In the genomic region with DNA sequence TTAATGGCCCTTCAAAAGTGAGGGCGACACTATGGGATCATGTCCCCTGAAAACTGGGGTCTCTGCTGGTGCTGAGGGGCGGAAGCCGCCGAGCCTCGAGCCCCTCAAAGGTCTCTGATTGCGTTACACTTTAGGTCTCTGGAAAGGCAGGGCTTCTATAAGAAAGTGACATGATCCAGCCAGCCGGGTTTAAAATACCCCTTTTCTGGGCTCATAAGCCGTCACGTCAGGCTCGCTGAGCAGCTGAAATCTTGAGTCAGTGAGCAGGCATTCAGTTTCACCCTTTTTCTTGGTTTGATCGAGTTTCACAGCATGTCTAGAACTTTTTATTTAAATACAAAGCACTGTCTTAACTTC, we compare ENCODE assay signal across 1 cellular context.
A peak's percentile ranks its signal among the peaks of the same experiment; 100 is the strongest.
TF ChIP-seq lines count a peak whose summit lies in the region.

No MANE protein-coding gene starts in this region.

TF ChIP-seq in HepG2, 621 proteins besides CTCF, POLR2A, EP300 and RAD21:
- TF ChIP-seq ZNF407 (CRISPR knock-in tag; IDR thresholded peaks at IDR 0.05; ENCODE audit: not compliant biosample characterization) (no peak), NR3C1 (CRISPR knock-in tag; IDR thresholded peaks at IDR 0.05) (no peak), ZNF607 (CRISPR knock-in tag; IDR thresholded peaks at IDR 0.05; ENCODE audit: borderline replicate concordance) (no peak), KDM5B (CRISPR knock-in tag; IDR thresholded peaks at IDR 0.05; ENCODE audit: borderline replicate concordance) (0 out of 2 replicates have a peak, but pooled peaks have one; percentile 1), ETV6 (CRISPR knock-in tag; conservative IDR thresholded peaks at IDR 0.05) (no peak), SNRNP70 (IDR thresholded peaks at IDR 0.05; ENCODE audit: low read depth, low read length) (no peak), KLF9 (CRISPR knock-in tag; IDR thresholded peaks at IDR 0.05; ENCODE audit: low read depth) (no peak), ZNF333 (CRISPR knock-in tag; IDR thresholded peaks at IDR 0.05; ENCODE audit: borderline replicate concordance) (no peak)
- TF ChIP-seq, protein P1, sequence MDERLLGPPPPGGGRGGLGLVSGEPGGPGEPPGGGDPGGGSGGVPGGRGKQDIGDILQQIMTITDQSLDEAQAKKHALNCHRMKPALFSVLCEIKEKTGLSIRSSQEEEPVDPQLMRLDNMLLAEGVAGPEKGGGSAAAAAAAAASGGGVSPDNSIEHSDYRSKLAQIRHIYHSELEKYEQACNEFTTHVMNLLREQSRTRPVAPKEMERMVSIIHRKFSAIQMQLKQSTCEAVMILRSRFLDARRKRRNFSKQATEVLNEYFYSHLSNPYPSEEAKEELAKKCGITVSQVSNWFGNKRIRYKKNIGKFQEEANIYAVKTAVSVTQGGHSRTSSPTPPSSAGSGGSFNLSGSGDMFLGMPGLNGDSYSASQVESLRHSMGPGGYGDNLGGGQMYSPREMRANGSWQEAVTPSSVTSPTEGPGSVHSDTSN (CRISPR knock-in tag; IDR thresholded peaks at IDR 0.05), result no peak
